Comparison of ENCODE assay signal across 1 cellular context in genomic region chr5:172716796-172717313, GRCh38.
TF ChIP-seq lines count a peak whose summit lies in the region.

No MANE protein-coding gene starts in this region.

TF ChIP-seq in GM12878, 131 proteins besides CTCF, POLR2A, EP300 and RAD21 (continued from another document):
- TF ChIP-seq CEBPZ (IDR thresholded peaks at IDR 0.05; ENCODE audit: low read depth, low read length) (no peak), SKIL (IDR thresholded peaks at IDR 0.05; ENCODE audit: low read depth, poor library complexity, severe bottlenecking) (no peak), USF1 (IDR thresholded peaks at IDR 0.05; ENCODE audit: borderline replicate concordance, extremely low read length, insufficient read depth, low read depth, low read length) (no peak), SIN3A (IDR thresholded peaks at IDR 0.05; ENCODE audit: low read depth, low read length) (no peak), ZBTB33 (IDR thresholded peaks at IDR 0.05) (peak; percentile 95), EZH2 (IDR thresholded peaks at IDR 0.05; ENCODE audit: borderline replicate concordance, control insufficient read depth, low read depth, low read length) (no peak), MEF2B (IDR thresholded peaks at IDR 0.05; ENCODE audit: partially characterized antibody, poor library complexity, severe bottlenecking) (peak; percentile 27), SMARCA5 (IDR thresholded peaks at IDR 0.05) (no peak), SMC3 (IDR thresholded peaks at IDR 0.05; ENCODE audit: borderline replicate concordance, low read length) (peak; percentile 94), STAT1 (conservative IDR thresholded peaks at IDR 0.05) (no peak), RELA (IDR thresholded peaks at IDR 0.05; ENCODE audit: borderline replicate concordance, partially characterized antibody) (no peak), ZNF217 (IDR thresholded peaks at IDR 0.05) (no peak), E2F8 (IDR thresholded peaks at IDR 0.05; ENCODE audit: low read depth, partially characterized antibody) (no peak), BMI1 (IDR thresholded peaks at IDR 0.05; ENCODE audit: borderline replicate concordance) (no peak), TCF12 (IDR thresholded peaks at IDR 0.05; ENCODE audit: low read depth, low read length) (0 out of 2 replicates have a peak, but pooled peaks have one; percentile 41), ZBTB11 (CRISPR knock-in tag; IDR thresholded peaks at IDR 0.05) (no peak), YY1 (IDR thresholded peaks at IDR 0.05; ENCODE audit: low read depth, low read length) (peak; percentile 62; the same call in 1 of the 2 replicates), CREM (IDR thresholded peaks at IDR 0.05; ENCODE audit: low read depth) (no peak), CBX5 (IDR thresholded peaks at IDR 0.05; ENCODE audit: low read depth) (no peak), PRDM15 (CRISPR knock-in tag; IDR thresholded peaks at IDR 0.05) (no peak), GABPA (IDR thresholded peaks at IDR 0.05; ENCODE audit: low read depth) (no peak), ZNF622 (IDR thresholded peaks at IDR 0.05) (no peak)
